In the genomic region with DNA sequence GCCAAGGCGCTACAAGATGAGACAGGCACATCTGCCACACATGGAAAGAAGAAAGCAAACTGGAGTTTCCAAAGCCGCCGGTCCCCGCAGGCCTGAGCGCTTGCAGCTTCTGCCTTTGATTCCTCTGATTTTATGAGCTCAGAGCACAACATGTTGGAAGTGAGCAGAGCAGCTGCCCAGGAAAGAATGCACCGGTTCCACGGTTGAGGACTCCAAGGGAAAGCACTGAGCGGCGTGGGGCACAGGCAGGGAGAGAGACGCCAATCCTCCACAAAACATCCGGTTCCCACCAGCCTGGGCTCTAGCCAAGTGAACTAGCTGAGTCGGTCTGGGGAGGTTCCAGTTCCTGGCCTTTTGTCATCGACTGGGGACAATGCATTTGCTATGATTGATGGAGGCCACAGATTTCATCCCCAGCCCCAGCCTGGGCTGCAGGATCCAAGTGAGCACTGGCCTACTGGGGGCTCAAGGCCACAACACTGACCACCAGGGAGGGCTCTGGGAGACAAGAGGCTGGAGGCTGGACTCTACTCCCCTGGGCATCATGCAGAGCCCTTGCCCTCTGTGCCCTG, we compare ENCODE assay signal across 8 cellular contexts.
DNase-seq lines count a peak whose midpoint lies in the region; ATAC-seq and TF ChIP-seq lines count a peak whose summit lies in the region.

No MANE protein-coding gene starts in this region.

- H3K27me3 ChIP-seq in liver (ENCODE audit: control insufficient read depth in 4 of 4, insufficient read depth in 4 of 4, low read length in 3 of 4): no peaks in the 10 kb centered on the region
- no peaks in the 10 kb centered on the region for H3K27me3 ChIP-seq in subcutaneous abdominal adipose tissue (ENCODE audit: control insufficient read depth in 5 of 5, insufficient read depth in 4 of 5, low read length in 5 of 5)

- TF ChIP-seq CTCF in coronary artery (IDR thresholded peaks at IDR 0.05) (no peak), liver (IDR thresholded peaks at IDR 0.05; ENCODE audit: low read depth, low read length, missing input control) (no peak)

- in situ Hi-C loops in KBM-7 (cut with MboI; ENCODE audit: low pct_unique_long_range_greater_than_20kb, low sequenced_read_pairs): loop anchor here (25.0 kb wide), 1 partner anchor 251 kb away; the partner anchor contains the start of gene IRF2BP2

- 69% methylated on average over 13 of the region's 13 CpGs for WGBS in liver

- DNase-seq in KBM-7 (peak; percentile 49), coronary artery (ENCODE audit: low spot score) (peak; percentile 79), NCI-H2227 treated with DMSO at 0.1 percent for 48 hours (lab: John Stamatoyannopoulos, UW) (no peak), amniotic stem cell (lab: John Stamatoyannopoulos, UW) (no peak), MV-4-11 (lab: John Stamatoyannopoulos, UW) (no peak)

- peak; percentile 35 to 53 for TF ChIP-seq RAD21 in liver (IDR thresholded peaks at IDR 0.05)

- no peaks in the 10 kb centered on the region for H3K9me3 ChIP-seq in liver (ENCODE audit: control insufficient read depth in 4 of 4, low read length in 3 of 4)
- H3K9me3 ChIP-seq in subcutaneous abdominal adipose tissue (ENCODE audit: control insufficient read depth in 5 of 5, low read length in 5 of 5): peaks cover 0 to 6% (median 0%) of the 10 kb centered on the region in 5 donors

- H3K4me3 ChIP-seq in coronary artery (peak overlapping the region; percentile 43), liver (ENCODE audit: low read depth in 1 of 3, low read length in 3 of 3) (no peak overlapping the region), subcutaneous abdominal adipose tissue (ENCODE audit: low read depth in 1 of 5, low read length in 5 of 5) (peak overlapping the region; percentile 7 to 51 (median 40))

- no peak for ATAC-seq in GM19023 (IDR thresholded peaks at IDR 0.05; ENCODE audit: unreplicated experiment)

- H3K4me1 ChIP-seq in liver (ENCODE audit: control insufficient read depth in 4 of 4, insufficient read depth in 4 of 4, low read length in 3 of 4) (peaks cover 0 to 5% (median 2%) of the 10 kb centered on the region in 4 donors), subcutaneous abdominal adipose tissue (ENCODE audit: control insufficient read depth in 5 of 5, insufficient read depth in 5 of 5, low read length in 5 of 5) (peaks cover 12 to 32% (median 25%) of the 10 kb centered on the region in 5 donors)

- no peaks in the 10 kb centered on the region for H3K36me3 ChIP-seq in liver (ENCODE audit: control insufficient read depth in 4 of 4, insufficient read depth in 3 of 4, low read depth in 1 of 4, low read length in 3 of 4)
- H3K36me3 ChIP-seq in subcutaneous abdominal adipose tissue (ENCODE audit: control insufficient read depth in 5 of 5, insufficient read depth in 5 of 5, low read length in 5 of 5): no peaks in the 10 kb centered on the region

- H3K27ac ChIP-seq in coronary artery: peak overlapping the region; percentile 56 to 61
- peak overlapping the region; percentile 49 to 51 for H3K27ac ChIP-seq in liver (ENCODE audit: low read depth in 1 of 2, low read length in 2 of 2)
- peak overlapping the region; percentile 63 for H3K27ac ChIP-seq in subcutaneous abdominal adipose tissue (ENCODE audit: low read depth, low read length)

- H3K9ac ChIP-seq in liver (ENCODE audit: low read depth in 1 of 2, low read length in 2 of 2) (no peak overlapping the region), subcutaneous abdominal adipose tissue (ENCODE audit: low read length in 5 of 5) (peak overlapping the region in 2 of 5 donors; percentile 59 to 60)

TF ChIP-seq in liver, 16 proteins besides CTCF, POLR2A, EP300 and RAD21:
- TF ChIP-seq ZBTB33 (IDR thresholded peaks at IDR 0.05): no peak
- TF ChIP-seq NR2F2 (IDR thresholded peaks at IDR 0.05): peak; percentile 65
- no peak for TF ChIP-seq ATF3 (IDR thresholded peaks at IDR 0.05)
- no peak for TF ChIP-seq REST (IDR thresholded peaks at IDR 0.05)
- peak; percentile 21 for TF ChIP-seq SP1 (IDR thresholded peaks at IDR 0.05)
- TF ChIP-seq YY1 (IDR thresholded peaks at IDR 0.05): no peak

Comparison
In these comparisons a context has a peak if more than half of its experiments do, and no peak if none do; other contexts are left out.
1. DNase-seq: peak in KBM-7 (single experiment) and coronary artery (single experiment); none in NCI-H2227 treated with DMSO at 0.1 percent for 48 hours (single experiment), amniotic stem cell (single experiment) and MV-4-11 (single experiment).
2. H3K4me3 ChIP-seq: peak in coronary artery (single experiment) and subcutaneous abdominal adipose tissue (5 of 5); none in liver (0 of 3).
3. Peak in every context shown above with its lines, with median percentiles within 50 percentile points of each other: H3K27ac ChIP-seq.